ENCODE assay signal across 1 cellular context in genomic region chr18:57975805-57976204, GRCh38.
TF ChIP-seq lines count a peak whose summit lies in the region.

No MANE protein-coding gene starts in this region.

TF ChIP-seq in K562, 482 proteins besides CTCF, POLR2A, EP300 and RAD21 (continued from another document):
- TF ChIP-seq FOXO4 (CRISPR knock-in tag; IDR thresholded peaks at IDR 0.05): no peak
- TF ChIP-seq IRF2 (CRISPR knock-in tag; IDR thresholded peaks at IDR 0.05): no peak
- no peak for TF ChIP-seq SREBF2 (CRISPR knock-in tag; IDR thresholded peaks at IDR 0.05)
- TF ChIP-seq BRF2 (IDR thresholded peaks at IDR 0.05; ENCODE audit: borderline replicate concordance, insufficient read depth, insufficient read length): no peak
- TF ChIP-seq CEBPB (tag; IDR thresholded peaks at IDR 0.05): no peak
